In genomic region chr5:34914671-34915138, GRCh38 we compare ENCODE assay signal across 8 cellular contexts. TPM values are rescaled to one million over a fixed set of nuclear protein-coding genes. Genes with fewer than 3 reads are reported as not detected.
DNase-seq lines count a peak whose midpoint lies in the region; ATAC-seq, FAIRE-seq and TF ChIP-seq lines count a peak whose summit lies in the region.

No MANE protein-coding gene starts in this region.

- no peak for TF ChIP-seq POLR2A in A549 (IDR thresholded peaks at IDR 0.05; ENCODE audit: low read length)

- peak overlapping the region; percentile 88 for H3K4me2 ChIP-seq in A549
- peak overlapping the region; percentile 95 for H3K4me2 ChIP-seq in mesendoderm (ENCODE audit: low read length)

- POLR2A ChIA-PET in A549 (lab: Yijun Ruan, JAX) (interaction anchor here (0.6 to 2.2 kb wide), 9 partner anchors 8 to 907 kb away, joined by 3 to 41 read pairs (median 4); partner anchors contain the start of genes AMACR, DNAJC21 and TTC23L), Panc1 (lab: Charles Lee) (interaction anchor here (0.6 to 2.4 kb wide), 3 partner anchors 11 to 841 kb away, joined by 3 to 17 read pairs (median 12); partner anchors contain the start of gene DNAJC21)

- peak overlapping the region; percentile 96 for H3K56ac ChIP-seq in mesendoderm (ENCODE audit: low read length)

- BruUV-seq in Panc1 (replicated peaks; lab: Mats Ljungman, UMichigan), result no TSS peak

- TF ChIP-seq EP300 in A549 (IDR thresholded peaks at IDR 0.05), result no peak

- TF ChIP-seq CTCF in A549 (IDR thresholded peaks at IDR 0.05) (no peak), Panc1 (IDR thresholded peaks at IDR 0.05) (no peak)

- peak overlapping the region; percentile 96 for H3K4me3 ChIP-seq in A549
- peak overlapping the region; percentile 98 to 99 for H3K4me3 ChIP-seq in Panc1 (ENCODE audit: low read depth in 2 of 2, low read length in 2 of 2)
- peak overlapping the region; percentile 93 for H3K4me3 ChIP-seq in mesendoderm (ENCODE audit: low read length)

- peak overlapping the region; percentile 96 to 98 for H3K27ac ChIP-seq in A549
- H3K27ac ChIP-seq in Panc1 (ENCODE audit: low read length), result peak overlapping the region; percentile 99
- peak overlapping the region; percentile 97 for H3K27ac ChIP-seq in mesendoderm (ENCODE audit: low read depth, low read length)

- H2BK15ac ChIP-seq in mesendoderm (replicated peaks; ENCODE audit: low read depth), result no peak overlapping the region

- H3K9me3 ChIP-seq in A549 (no peaks in the 10 kb centered on the region), Panc1 (ENCODE audit: control insufficient read depth, insufficient read depth, low read depth, low read length) (no peaks in the 10 kb centered on the region)

- 3% methylated on average over 16 of the region's 20 CpGs for WGBS in A549 (ENCODE audit: missing lambda C conversion rate)
- WGBS in mesendoderm (ENCODE audit: extremely low coverage, insufficient coverage, low lambda C conversion rate), result no CpG with 5 or more reads among the region's 20 CpGs

- no peak overlapping the region for H2BK5ac ChIP-seq in mesendoderm (ENCODE audit: low read length)

- CTCF ChIA-PET in A549 (lab: Yijun Ruan, JAX) (interaction anchor here (0.7 to 3.8 kb wide), 11 partner anchors 9 to 440 kb away, joined by 3 to 21 read pairs (median 5); partner anchors contain the start of gene DNAJC21), Panc1 (lab: Charles Lee) (interaction anchor here (0.7 kb wide), 1 partner anchor 15 kb away, joined by 5 read pairs; the partner anchor contains the start of gene DNAJC21)

- H3K4ac ChIP-seq in mesendoderm (ENCODE audit: low read depth, low read length), result no peak overlapping the region

- H4K5ac ChIP-seq in mesendoderm (ENCODE audit: low read length), result no peak overlapping the region

- ATAC-seq in A549 (peak; percentile 53 to 56), GM18519 (IDR thresholded peaks at IDR 0.05; ENCODE audit: low FRiP score, unreplicated experiment) (peak; percentile 11), HG02981 (IDR thresholded peaks at IDR 0.05; ENCODE audit: unreplicated experiment) (peak; percentile 10), Panc1 (peak; percentile 41)

- DNase-seq in A549 (ENCODE audit: low read depth in 1 of 2, low spot score in 1 of 2) (peak; percentile 17 to 29), Panc1 (ENCODE audit: low read depth, low spot score) (no peak), dermis blood vessel endothelial cell (peak; percentile 34), mesendoderm (no peak), urothelium cell line (ENCODE audit: low spot score) (peak; percentile 28), cerebellum (ENCODE audit: low spot score) (no peak)

- no peak overlapping the region for H3K18ac ChIP-seq in mesendoderm (ENCODE audit: low read length)

- FAIRE-seq in A549 (lab: Jason Lieb, UNC) (no peak), urothelium cell line (lab: Jason Lieb, UNC) (no peak)

- H3K23ac ChIP-seq in mesendoderm (ENCODE audit: low read length), result peak overlapping the region; percentile 24

- H3K4me1 ChIP-seq in A549, result peaks cover 38% of the 10 kb centered on the region
- peaks cover 12% of the 10 kb centered on the region for H3K4me1 ChIP-seq in Panc1 (ENCODE audit: control insufficient read depth, insufficient read depth, low read length)
- no peaks in the 10 kb centered on the region for H3K4me1 ChIP-seq in mesendoderm (ENCODE audit: control insufficient read depth, low read depth, low read length)

- H3K79me2 ChIP-seq in mesendoderm (ENCODE audit: control insufficient read depth, insufficient read depth, low read length), result peaks cover 39% of the 10 kb centered on the region

- no peak for TF ChIP-seq RAD21 in A549 (conservative IDR thresholded peaks at IDR 0.05 in 1 of 2, IDR thresholded peaks at IDR 0.05 in 1 of 2)

- H3K79me1 ChIP-seq in mesendoderm (ENCODE audit: low read length), result peaks cover 2% of the 10 kb centered on the region

- H2BK120ac ChIP-seq in mesendoderm (ENCODE audit: low read depth, low read length), result no peak overlapping the region

- H3K27me3 ChIP-seq in Panc1 (ENCODE audit: control insufficient read depth, insufficient read depth, low read length) (no peaks in the 10 kb centered on the region), mesendoderm (ENCODE audit: insufficient read depth, low read length, poor library complexity) (no peaks in the 10 kb centered on the region)

- H4K8ac ChIP-seq in mesendoderm (ENCODE audit: low read depth, low read length), result no peak overlapping the region

- peak overlapping the region; percentile 95 for H3K9ac ChIP-seq in mesendoderm (ENCODE audit: low read length)

- no peak overlapping the region for H2AK5ac ChIP-seq in mesendoderm (ENCODE audit: low read length)

- in situ Hi-C loops in Panc1 (cut with HindIII; ENCODE audit: low pct_unique_long_range_greater_than_20kb, low sequenced_read_pairs), result no loop called here

- intact Hi-C loops in Panc1 (cut with micrococcal nuclease; ENCODE audit: unreplicated experiment), result no loop called here

- H3K36me3 ChIP-seq in Panc1 (ENCODE audit: control insufficient read depth, insufficient read depth, low read length), result peaks cover 42% of the 10 kb centered on the region
- no peaks in the 10 kb centered on the region for H3K36me3 ChIP-seq in mesendoderm (ENCODE audit: control insufficient read depth, insufficient read depth, low read length)

TF ChIP-seq in A549, 52 proteins besides CTCF, POLR2A, EP300 and RAD21:
- TF ChIP-seq CEBPB (IDR thresholded peaks at IDR 0.05), result peak in 1 of 2 experiments; percentile 30; a peak in 1 of 4 replicates
- no peak for TF ChIP-seq RARB (CRISPR knock-in tag; IDR thresholded peaks at IDR 0.05)

RNA-seq across cellular contexts. Expression of gene RAD1, which starts 0.6 kb away (rescaled TPM):
- 37.2 and 41.4 TPM in 2 replicates for polyA plus RNA-seq in A549 (2011; rRNA removed)
- 22.6 and 24.8 TPM in 2 replicates for polyA plus RNA-seq in A549 (2012; cell fraction: cytosol; rRNA removed)
- polyA plus RNA-seq in A549 (2012; cell fraction: nucleus; rRNA removed), result 9.1 and 12.2 TPM in 2 replicates
- polyA plus RNA-seq in A549 (2017; fragmentation: RNase III; extraction: RNeasy Plus Mini Kit Qiagen cat#74134 plus additional on column Dnase treatment), result 34.7 to 41.9 TPM (median 37.3 TPM) in 3 replicates
- polyA minus RNA-seq in A549 (2011; rRNA and poly(A)+ RNA removed), result 23.9 and 25.7 TPM in 2 replicates
- total RNA-seq in Panc1 (2021; ENCODE audit: unreplicated experiment), result 31.8 TPM
- 20.8 TPM for polyA plus RNA-seq in Panc1 (2012; ENCODE audit: insufficient read length)
- total RNA-seq in dermis blood vessel endothelial cell, result 13.8 and 18.5 TPM in 2 replicates
- 38.8 TPM for polyA plus RNA-seq in mesendoderm (2013, experiment 1 of 2)
- polyA plus RNA-seq in mesendoderm (2013, experiment 2 of 2), result 41.9 TPM
- 39.8 TPM for total RNA-seq in cerebellum

RNA-seq across cellular contexts. Expression of gene BRIX1, which starts 0.8 kb away (rescaled TPM):
- polyA plus RNA-seq in A549 (2011; rRNA removed), result 56.2 and 88.5 TPM in 2 replicates
- 23.3 and 24.9 TPM in 2 replicates for polyA plus RNA-seq in A549 (2012; cell fraction: cytosol; rRNA removed)
- 7.8 and 11.6 TPM in 2 replicates for polyA plus RNA-seq in A549 (2012; cell fraction: nucleus; rRNA removed)
- 67.3 to 77.8 TPM (median 70.2 TPM) in 3 replicates for polyA plus RNA-seq in A549 (2017; fragmentation: RNase III; extraction: RNeasy Plus Mini Kit Qiagen cat#74134 plus additional on column Dnase treatment)
- polyA minus RNA-seq in A549 (2011; rRNA and poly(A)+ RNA removed), result 14.3 and 16.5 TPM in 2 replicates
- 46.6 TPM for total RNA-seq in Panc1 (2021; ENCODE audit: unreplicated experiment)
- polyA plus RNA-seq in Panc1 (2012; ENCODE audit: insufficient read length), result 31.4 TPM
- total RNA-seq in dermis blood vessel endothelial cell, result 27.7 and 28.6 TPM in 2 replicates
- 104 TPM for polyA plus RNA-seq in mesendoderm (2013, experiment 1 of 2)
- polyA plus RNA-seq in mesendoderm (2013, experiment 2 of 2), result 108 TPM
- 25.2 TPM for total RNA-seq in cerebellum

RNA-seq across cellular contexts. Expression of gene DNAJC21, which starts 14.7 kb away (rescaled TPM):
- polyA plus RNA-seq in A549 (2011; rRNA removed) (21.5 and 36.5 TPM in 2 replicates), A549 (2017; fragmentation: RNase III; extraction: RNeasy Plus Mini Kit Qiagen cat#74134 plus additional on column Dnase treatment) (30.9 to 32.3 TPM (median 31.1 TPM) in 3 replicates)
- polyA plus RNA-seq in A549 (2012; cell fraction: cytosol; rRNA removed), result 6.3 and 7.9 TPM in 2 replicates
- 3.2 and 4.5 TPM in 2 replicates for polyA plus RNA-seq in A549 (2012; cell fraction: nucleus; rRNA removed)
- 12.8 and 15.5 TPM in 2 replicates for polyA minus RNA-seq in A549 (2011; rRNA and poly(A)+ RNA removed)
- total RNA-seq in Panc1 (2021; ENCODE audit: unreplicated experiment) (54.5 TPM), dermis blood vessel endothelial cell (44.1 and 48.0 TPM in 2 replicates), cerebellum (25.7 TPM)
- 40.6 TPM for polyA plus RNA-seq in Panc1 (2012; ENCODE audit: insufficient read length)
- polyA plus RNA-seq in mesendoderm (2013, experiment 1 of 2), result 43.9 TPM
- polyA plus RNA-seq in mesendoderm (2013, experiment 2 of 2), result 45.0 TPM

Comparison
In these comparisons a context has a peak if more than half of its experiments do, and no peak if none do; other contexts are left out.
1. DNase-seq: peak in A549 (2 of 2), dermis blood vessel endothelial cell (single experiment) and urothelium cell line (single experiment); none in Panc1 (single experiment), mesendoderm (single experiment) and cerebellum (single experiment).
2. Peak in every context shown above with its lines, with median percentiles within 50 percentile points of each other: ATAC-seq, H3K27ac ChIP-seq and H3K4me3 ChIP-seq.